In genomic region chr7:2734084-2734601, GRCh38 we compare ENCODE assay signal across 11 cellular contexts. TPM values are rescaled to one million over a fixed set of nuclear protein-coding genes. Genes with fewer than 3 reads are reported as not detected.
DNase-seq lines count a peak whose midpoint lies in the region; ATAC-seq and TF ChIP-seq lines count a peak whose summit lies in the region.
"Had no signal": no experiment of that assay in that cellular context is flagged by ENCODE, and none has a peak within 500 bp of the region (broad histone marks: within the 10 kb centered on the region; RNA-seq: fewer than 3 reads in every experiment).

No MANE protein-coding gene starts in this region.

- CTCF ChIA-PET in activated CD4-positive, alpha-beta T cell treated with anti-CD3 and anti-CD28 coated beads, Interleukin-2, amount 10 ng/mL, durations not matched to agents 7 days and 5 days (lab: Charles Lee): interaction anchor here (1.2 to 1.7 kb wide), 3 partner anchors 8 to 25 kb away, joined by 4 to 7 read pairs (median 4); no protein-coding TSS in a partner anchor

- no peak for TF ChIP-seq POLR2A in vagina (IDR thresholded peaks at IDR 0.05)

- DNase-seq in left ventricle myocardium inferior (no peak), Right ventricle myocardium inferior (ENCODE audit: missing footprints) (no peak), vagina (ENCODE audit: extremely low spot score in 2 of 2) (no peak), SKM-1 treated with dmso at 0.1 percent for 144 hours (lab: John Stamatoyannopoulos, UW; ENCODE audit: unreplicated experiment) (no peak), NCI-H1105 (lab: John Stamatoyannopoulos, UW) (no peak)
- no peak for DNase-seq in activated CD4-positive, alpha-beta T cell treated with anti-CD3 and anti-CD28 coated beads, Interleukin-2, amount 10 ng/mL, durations not matched to agents 7 days and 5 days
- DNase-seq: activated CD4-positive, alpha-beta T cell treated with anti-CD3 and anti-CD28 coated beads, Interleukin-2, amount 50 U/mL, for 1 hour; activated naive CD4-positive, alpha-beta T cell treated with anti-CD3 and anti-CD28 coated beads, Interleukin-2, amount 50 U/mL, for 16 hours had no signal

- H3K4me1 ChIP-seq in left ventricle myocardium inferior (peaks cover 86% of the 10 kb centered on the region), vagina (peaks cover 30% of the 10 kb centered on the region)

- H3K36me3 ChIP-seq in left ventricle myocardium inferior (peaks cover 25% of the 10 kb centered on the region), vagina (peaks cover 0 to 10% of the 10 kb centered on the region in 2 donors)

- ATAC-seq in Right ventricle myocardium inferior: no peak

- H3K27ac Mint-ChIP-seq in brain: peak overlapping the region in 4 of 5 experiments; percentile 16 to 92 (median 60)
- peak overlapping the region in 2 of 3 experiments; percentile 1 to 2 for H3K27ac Mint-ChIP-seq in nephron
- no peak overlapping the region for H3K27ac Mint-ChIP-seq in activated CD4-positive, alpha-beta T cell treated with anti-CD3 and anti-CD28 coated beads, Interleukin-2, amount 10 ng/mL, durations not matched to agents 7 days and 5 days

- H3K9me3 ChIP-seq in left ventricle myocardium inferior (replicated peaks): peaks cover 9% of the 10 kb centered on the region
- no peaks in the 10 kb centered on the region for H3K9me3 ChIP-seq in vagina

- H3K27me3 Mint-ChIP-seq in brain: no peaks in the 10 kb centered on the region
- no peaks in the 10 kb centered on the region for H3K27me3 Mint-ChIP-seq in nephron (ENCODE audit: low read depth)
- H3K27me3 Mint-ChIP-seq in activated CD4-positive, alpha-beta T cell treated with anti-CD3 and anti-CD28 coated beads, Interleukin-2, amount 10 ng/mL, durations not matched to agents 7 days and 5 days: no peaks in the 10 kb centered on the region

- H3K27me3 ChIP-seq in left ventricle myocardium inferior (ENCODE audit: low read depth) (no peaks in the 10 kb centered on the region), vagina (no peaks in the 10 kb centered on the region)

- intact Hi-C loops in left ventricle myocardium inferior (cut with micrococcal nuclease): no loop called here
- intact Hi-C loops in Right ventricle myocardium inferior (cut with DNase I): loop anchor here (5.0 kb wide), 1 partner anchor 108 kb away; the partner anchor contains the start of gene GNA12
- intact Hi-C loops in vagina (cut with DNase I): loop anchor here (5.0 kb wide), 1 partner anchor 1173 kb away; no protein-coding TSS in a partner anchor

- H3K27ac ChIP-seq in left ventricle myocardium inferior (replicated peaks) (peak overlapping the region; percentile 79), vagina (peak overlapping the region; percentile 73)

- POLR2A ChIA-PET in activated CD4-positive, alpha-beta T cell treated with anti-CD3 and anti-CD28 coated beads, Interleukin-2, amount 10 ng/mL, durations not matched to agents 7 days and 5 days (lab: Charles Lee): no interaction called here

- peaks cover 0 to 3% (median 0%) of the 10 kb centered on the region in 5 experiments for H3K9me3 Mint-ChIP-seq in brain
- no peaks in the 10 kb centered on the region for H3K9me3 Mint-ChIP-seq in nephron
- no peaks in the 10 kb centered on the region for H3K9me3 Mint-ChIP-seq in activated CD4-positive, alpha-beta T cell treated with anti-CD3 and anti-CD28 coated beads, Interleukin-2, amount 10 ng/mL, durations not matched to agents 7 days and 5 days

- H3K36me3 Mint-ChIP-seq in brain (peaks cover 68% of the 10 kb centered on the region), nephron (ENCODE audit: low read depth) (peaks cover 48% of the 10 kb centered on the region)
- H3K36me3 Mint-ChIP-seq in activated CD4-positive, alpha-beta T cell treated with anti-CD3 and anti-CD28 coated beads, Interleukin-2, amount 10 ng/mL, durations not matched to agents 7 days and 5 days (ENCODE audit: low read depth): no peaks in the 10 kb centered on the region

- H3K4me3 ChIP-seq in left ventricle myocardium inferior: peak overlapping the region; percentile 25
- H3K4me3 ChIP-seq in vagina: no peak overlapping the region

- H3K4me3 Mint-ChIP-seq in brain: no peak overlapping the region
- H3K4me3 Mint-ChIP-seq in nephron: no peak overlapping the region
- H3K4me3 Mint-ChIP-seq in activated CD4-positive, alpha-beta T cell treated with anti-CD3 and anti-CD28 coated beads, Interleukin-2, amount 10 ng/mL, durations not matched to agents 7 days and 5 days: no peak overlapping the region

- H3K4me1 Mint-ChIP-seq in brain: peaks cover 73% of the 10 kb centered on the region
- H3K4me1 Mint-ChIP-seq in nephron: peaks cover 84% of the 10 kb centered on the region
- H3K4me1 Mint-ChIP-seq in activated CD4-positive, alpha-beta T cell treated with anti-CD3 and anti-CD28 coated beads, Interleukin-2, amount 10 ng/mL, durations not matched to agents 7 days and 5 days: peaks cover 24% of the 10 kb centered on the region

- no peak for TF ChIP-seq CTCF in left ventricle myocardium inferior (IDR thresholded peaks at IDR 0.05; ENCODE audit: borderline replicate concordance)
- no peak for TF ChIP-seq CTCF in brain (conservative IDR thresholded peaks at IDR 0.05)
- no peak for TF ChIP-seq CTCF in nephron (IDR thresholded peaks at IDR 0.05; ENCODE audit: unreplicated experiment in 3 of 3)
- no peak for TF ChIP-seq CTCF in vagina (IDR thresholded peaks at IDR 0.05)

RNA-seq across cellular contexts. Expression of gene AMZ1, which starts 46.1 kb away (rescaled TPM):
- total RNA-seq in left ventricle myocardium inferior (0.11 TPM), Right ventricle myocardium inferior (0.05 TPM), vagina (1.2 TPM)
- 2.4 TPM for polyA plus RNA-seq in brain (ENCODE audit: insufficient read depth, low read depth, low replicate concordance)
- under 1 TPM; 0.05 to 0.08 TPM for total RNA-seq in activated CD4-positive, alpha-beta T cell treated with anti-CD3 and anti-CD28 coated beads, Interleukin-2, amount 10 ng/mL, durations not matched to agents 7 days and 5 days
- polyA plus RNA-seq: neural cell had no signal
